ENCODE assay signal across 8 cellular contexts in genomic region chr11:99015634-99016454, GRCh38. TPM values are rescaled to one million over a fixed set of nuclear protein-coding genes. Genes with fewer than 3 reads are reported as not detected.
DNase-seq lines count a peak whose midpoint lies in the region; ATAC-seq and TF ChIP-seq lines count a peak whose summit lies in the region.

No MANE protein-coding gene starts in this region.

- CTCF ChIA-PET in Caco-2 (lab: Charles Lee) = interaction anchor here (0.5 to 1.6 kb wide), 6 partner anchors 60 to 1875 kb away, joined by 3 to 11 read pairs (median 4); no protein-coding TSS in a partner anchor

- H3K9me3 Mint-ChIP-seq in Caco-2 (ENCODE audit: unreplicated experiment) (no peaks in the 10 kb centered on the region), osteocyte (ENCODE audit: unreplicated experiment) (no peaks in the 10 kb centered on the region)

- H3K27me3 ChIP-seq in Caco-2 (replicated peaks; ENCODE audit: control insufficient read depth, insufficient read depth, low read length) (no peaks in the 10 kb centered on the region), Peyer's patch (no peaks in the 10 kb centered on the region)

- ATAC-seq in GM19043 (IDR thresholded peaks at IDR 0.05; ENCODE audit: low read depth, unreplicated experiment) = peak; percentile 59

- H3K27ac ChIP-seq in Peyer's patch = no peak overlapping the region

- H3K4me1 Mint-ChIP-seq in Caco-2 (ENCODE audit: low read depth, unreplicated experiment) = no peaks in the 10 kb centered on the region
- H3K4me1 Mint-ChIP-seq in osteocyte (ENCODE audit: unreplicated experiment) = peaks cover 9% of the 10 kb centered on the region

- H3K4me3 Mint-ChIP-seq in Caco-2 (ENCODE audit: unreplicated experiment) = no peak overlapping the region
- H3K4me3 Mint-ChIP-seq in osteocyte (ENCODE audit: unreplicated experiment) = no peak overlapping the region

- H3K36me3 ChIP-seq in Caco-2 (ENCODE audit: control insufficient read depth, insufficient read depth, low read length) (no peaks in the 10 kb centered on the region), Peyer's patch (no peaks in the 10 kb centered on the region)

- H3K27ac Mint-ChIP-seq in Caco-2 (ENCODE audit: unreplicated experiment) (no peak overlapping the region), osteocyte (ENCODE audit: unreplicated experiment) (no peak overlapping the region)

- H3K9me3 ChIP-seq in Caco-2 (no peaks in the 10 kb centered on the region), Peyer's patch (no peaks in the 10 kb centered on the region)

- BruUV-seq in Caco-2 (replicated peaks; lab: Mats Ljungman, UMichigan) = no TSS peak

- H3K4me1 ChIP-seq in Caco-2 = no peaks in the 10 kb centered on the region
- H3K4me1 ChIP-seq in Peyer's patch = peaks cover 0 to 4% (median 0%) of the 10 kb centered on the region in 4 donors

- H3K27me3 Mint-ChIP-seq in Caco-2 (ENCODE audit: insufficient read depth, unreplicated experiment) (peaks cover 11% of the 10 kb centered on the region), osteocyte (ENCODE audit: unreplicated experiment) (peaks cover 42% of the 10 kb centered on the region)

- no peak overlapping the region for H3K4me3 ChIP-seq in Caco-2 (ENCODE audit: low read depth, low read length)
- H3K4me3 ChIP-seq in Peyer's patch = no peak overlapping the region

- POLR2A ChIA-PET in Caco-2 (lab: Charles Lee) = no interaction called here

- no peak for TF ChIP-seq POLR2A in Peyer's patch (IDR thresholded peaks at IDR 0.05)
- no peak for TF ChIP-seq POLR2A in erythroblast (IDR thresholded peaks at IDR 0.05; ENCODE audit: low read length)

- TF ChIP-seq CTCF in Caco-2 (IDR thresholded peaks at IDR 0.05; ENCODE audit: insufficient read depth in 1 of 2, low read depth in 1 of 2, low read length in 1 of 2, severe bottlenecking in 1 of 2, unreplicated experiment in 1 of 2) (peak; percentile 92 to 93), Peyer's patch (IDR thresholded peaks at IDR 0.05) (peak; percentile 26 to 76 (median 63)), osteocyte (IDR thresholded peaks at IDR 0.05) (peak; percentile 92)

- no peaks in the 10 kb centered on the region for H3K36me3 Mint-ChIP-seq in Caco-2 (ENCODE audit: insufficient read depth, unreplicated experiment)
- no peaks in the 10 kb centered on the region for H3K36me3 Mint-ChIP-seq in osteocyte (ENCODE audit: unreplicated experiment)

- DNase-seq in Caco-2 (peak in 1 of 2 experiments; percentile 55), HT-29 (ENCODE audit: low spot score) (peak; percentile 48), Peyer's patch (no peak), erythroblast (lab: John Stamatoyannopoulos, UW) (peak; percentile 48 to 68), osteocyte (ENCODE audit: extremely low spot score, unreplicated experiment) (no peak), cerebellar nuclear complex (lab: John Stamatoyannopoulos, UW) (no peak), NK-92 (lab: John Stamatoyannopoulos, UW; ENCODE audit: unreplicated experiment) (no peak)

- intact Hi-C loops in Caco-2 (cut with micrococcal nuclease; ENCODE audit: unreplicated experiment) = loop anchor here (1.0 to 10.0 kb wide), 5 partner anchors 561 to 1751 kb away; no protein-coding TSS in a partner anchor

RNA-seq across cellular contexts. Expression of gene CNTN5, which starts 4.9 kb away (rescaled TPM):
- 0.32 and 1.00 TPM in 2 replicates for total RNA-seq in Caco-2 (2022)
- not detected in 2 replicates for total RNA-seq in HT-29 (2014; rRNA removed; shearing (Covaris generic))
- not detected for total RNA-seq in Peyer's patch
- total RNA-seq in osteocyte = 0.29 and 0.30 TPM in 2 replicates

Comparison
In these comparisons a context has a peak if more than half of its experiments do, and no peak if none do; other contexts are left out.
1. DNase-seq: peak in HT-29 (single experiment) and erythroblast (2 of 2); none in Peyer's patch (0 of 3), osteocyte (single experiment), cerebellar nuclear complex (0 of 2) and NK-92 (single experiment).
2. Peak in every context shown above with its lines, with median percentiles within 50 percentile points of each other: CTCF ChIP-seq.